ENCODE assay signal across 19 cellular contexts in genomic region chr2:176166260-176166659, GRCh38. TPM values are rescaled to one million over a fixed set of nuclear protein-coding genes. Genes with fewer than 3 reads are reported as not detected.
"Had no signal": no experiment of that assay in that cellular context is flagged by ENCODE, and none has a peak within 500 bp of the region (broad histone marks: within the 10 kb centered on the region; RNA-seq: fewer than 3 reads in every experiment).

No MANE protein-coding gene starts in this region.

- H3K36me3 Mint-ChIP-seq: IgD-negative memory B cell had no signal

- H3K4me3 ChIP-seq: K562 had no signal

- DNase-seq: Kasumi-1, MM.1S, NCI-H1092 treated with DMSO at 0.1 percent for 48 hours, NCI-H1436, NCI-H1694, NCI-H187 treated with DMSO at 0.1 percent for 48 hours, NCI-H2029 treated with DMSO at 0.1 percent for 48 hours, NCI-H2171 treated with DMSO at 0.1 percent for 48 hours, NCI-H345, NCI-H446 treated with DMSO at 0.1 percent for 48 hours, NCI-H510A treated with DMSO at 0.1 percent for 48 hours, NCI-H526, Right ventricle myocardium superior, RPMI8226 had no signal

- H3K27ac ChIP-seq: HL-60, KMS-11 had no signal

RNA-seq across cellular contexts. Expression of gene HOXD3, which starts 9.2 kb away (rescaled TPM):
- total RNA-seq: K562 had no signal
- polyA plus RNA-seq: IgD-negative memory B cell, K562 had no signal

RNA-seq across cellular contexts. Expression of gene HOXD4, which starts 14.9 kb away (rescaled TPM):
- total RNA-seq: K562, Right ventricle myocardium superior had no signal
- polyA plus RNA-seq: IgD-negative memory B cell, K562 had no signal

RNA-seq across cellular contexts. Expression of gene HOXD1, which starts 22.2 kb away (rescaled TPM):
- total RNA-seq: K562, M059J, Right ventricle myocardium superior had no signal
- polyA plus RNA-seq: IgD-negative memory B cell, K562 had no signal

RNA-seq across cellular contexts. Expression of gene HOXD8, which starts 36.8 kb away (rescaled TPM):
- polyA plus RNA-seq: IgD-negative memory B cell had no signal

RNA-seq across cellular contexts. Expression of gene HOXD9, which starts 43.7 kb away (rescaled TPM):
- total RNA-seq: K562, Right ventricle myocardium superior had no signal
- polyA plus RNA-seq: IgD-negative memory B cell, K562 had no signal
